ENCODE assay signal across 8 cellular contexts in the genomic region with DNA sequence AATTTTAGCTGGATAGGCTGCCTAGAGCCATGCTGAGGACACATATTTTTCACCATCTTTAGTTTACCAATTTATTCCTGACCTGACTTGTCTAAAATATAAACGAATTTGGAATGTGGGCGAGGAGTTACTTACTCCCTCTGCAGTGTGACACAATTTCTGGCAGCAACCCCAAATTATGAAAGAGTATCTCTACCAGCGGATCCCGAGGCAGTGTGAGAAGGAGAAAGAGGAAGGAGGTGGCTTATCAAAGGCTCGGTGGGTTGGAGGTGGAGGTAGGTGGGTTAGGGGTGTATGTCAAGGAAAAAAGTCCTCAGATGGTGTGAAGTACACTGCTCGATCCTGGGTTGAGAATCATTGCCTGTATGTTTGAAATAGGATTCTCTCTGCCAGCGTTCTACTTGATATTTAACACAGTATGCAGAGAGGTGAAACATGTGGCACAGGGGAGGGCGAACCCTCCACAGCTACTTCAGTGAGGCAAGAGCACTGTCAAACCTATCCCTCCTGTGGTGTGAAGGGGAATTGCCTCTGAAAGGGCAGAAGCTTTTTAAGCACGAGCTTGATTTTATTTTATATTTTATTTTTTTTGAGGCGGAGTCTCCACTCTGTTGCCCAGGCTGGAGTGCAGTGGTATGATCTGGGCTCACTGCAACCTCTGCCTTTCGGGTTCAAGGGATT.
A peak's percentile ranks its signal among the peaks of the same experiment; 100 is the strongest.
DNase-seq lines count a peak whose midpoint lies in the region; ATAC-seq and TF ChIP-seq lines count a peak whose summit lies in the region.

No MANE protein-coding gene starts in this region.

- H3K27me3 Mint-ChIP-seq in activated T-helper 17 cell treated with anti-CD3 and anti-CD28 coated beads, Interleukin-2, amount 50 U/mL, for 72 hours: peaks cover 7% of the 10 kb centered on the region

- no peak overlapping the region for H3K4me2 ChIP-seq in mesendoderm (ENCODE audit: low read length)

- H3K27ac ChIP-seq in caudate nucleus (ENCODE audit: low read depth, low read length) (peak overlapping the region; percentile 69), mesendoderm (ENCODE audit: low read depth, low read length) (no peak overlapping the region)

- H3K27me3 ChIP-seq in mesendoderm (ENCODE audit: insufficient read depth, low read length, poor library complexity): no peaks in the 10 kb centered on the region

- no peak overlapping the region for H3K23ac ChIP-seq in mesendoderm (ENCODE audit: low read length)

- no peaks in the 10 kb centered on the region for H3K9me3 Mint-ChIP-seq in activated T-helper 17 cell treated with anti-CD3 and anti-CD28 coated beads, Interleukin-2, amount 50 U/mL, for 72 hours

- H3K36me3 ChIP-seq in mesendoderm (ENCODE audit: control insufficient read depth, insufficient read depth, low read length): no peaks in the 10 kb centered on the region

- WGBS in mesendoderm (ENCODE audit: extremely low coverage, insufficient coverage, low lambda C conversion rate): no CpG with 5 or more reads among the region's 11 CpGs

- no peak overlapping the region for H3K9ac ChIP-seq in mesendoderm (ENCODE audit: low read length)

- H3K27ac Mint-ChIP-seq in activated T-helper 17 cell treated with anti-CD3 and anti-CD28 coated beads, Interleukin-2, amount 50 U/mL, for 72 hours: no peak overlapping the region

- no peak overlapping the region for H3K18ac ChIP-seq in mesendoderm (ENCODE audit: low read length)

- no peak overlapping the region for H3K4ac ChIP-seq in mesendoderm (ENCODE audit: low read depth, low read length)

- H3K79me1 ChIP-seq in mesendoderm (ENCODE audit: low read length): no peaks in the 10 kb centered on the region

- peak; percentile 58 for TF ChIP-seq CTCF in AG10803 (conservative IDR thresholded peaks at IDR 0.05; ENCODE audit: low read length)

- H2BK120ac ChIP-seq in mesendoderm (ENCODE audit: low read depth, low read length): no peak overlapping the region

- H3K4me3 ChIP-seq in AG10803 (ENCODE audit: low read length) (no peak overlapping the region), mesendoderm (ENCODE audit: low read length) (no peak overlapping the region)

- no peaks in the 10 kb centered on the region for H3K36me3 Mint-ChIP-seq in activated T-helper 17 cell treated with anti-CD3 and anti-CD28 coated beads, Interleukin-2, amount 50 U/mL, for 72 hours (ENCODE audit: low read depth)

- no peak overlapping the region for H4K5ac ChIP-seq in mesendoderm (ENCODE audit: low read length)

- no peak overlapping the region for H2AK5ac ChIP-seq in mesendoderm (ENCODE audit: low read length)

- H3K4me1 ChIP-seq in mesendoderm (ENCODE audit: control insufficient read depth, low read depth, low read length): no peaks in the 10 kb centered on the region

- no peak overlapping the region for H2BK5ac ChIP-seq in mesendoderm (ENCODE audit: low read length)

- no peak overlapping the region for H3K4me3 Mint-ChIP-seq in activated T-helper 17 cell treated with anti-CD3 and anti-CD28 coated beads, Interleukin-2, amount 50 U/mL, for 72 hours

- no peak overlapping the region for H3K56ac ChIP-seq in mesendoderm (ENCODE audit: low read length)

- H2BK15ac ChIP-seq in mesendoderm (replicated peaks; ENCODE audit: low read depth): peak overlapping the region; percentile 76

- peak; percentile 76 for ATAC-seq in GM18907 (IDR thresholded peaks at IDR 0.05; ENCODE audit: unreplicated experiment)
- peak; percentile 65 for ATAC-seq in HG03432 (IDR thresholded peaks at IDR 0.05; ENCODE audit: unreplicated experiment)
- ATAC-seq in activated T-helper 17 cell treated with anti-CD3 and anti-CD28 coated beads, Interleukin-2, amount 50 U/mL, for 72 hours (replicated peaks): no peak
- ATAC-seq in GM19452 (IDR thresholded peaks at IDR 0.05; ENCODE audit: unreplicated experiment): no peak

- H4K8ac ChIP-seq in mesendoderm (ENCODE audit: low read depth, low read length): no peak overlapping the region

- H3K4me1 Mint-ChIP-seq in activated T-helper 17 cell treated with anti-CD3 and anti-CD28 coated beads, Interleukin-2, amount 50 U/mL, for 72 hours: no peaks in the 10 kb centered on the region

- no peaks in the 10 kb centered on the region for H3K79me2 ChIP-seq in mesendoderm (ENCODE audit: control insufficient read depth, insufficient read depth, low read length)

- DNase-seq in AG10803 (ENCODE audit: low read depth) (peak; percentile 58), SIG-M5 (lab: John Stamatoyannopoulos, UW) (peak; percentile 53), caudate nucleus (lab: John Stamatoyannopoulos, UW) (peak in 34 of 61 donors; percentile 1 to 80 (median 28)), mesendoderm (peak; percentile 84)

Comparison
In these comparisons a context has a peak if more than half of its experiments do, and no peak if none do; other contexts are left out.
1. DNase-seq: peak in every context shown above with its lines; median percentile 84 in mesendoderm; 58 in AG10803; 53 in SIG-M5; 28 in caudate nucleus.
2. ATAC-seq: peak in GM18907 (single experiment) and HG03432 (single experiment); none in activated T-helper 17 cell treated with anti-CD3 and anti-CD28 coated beads, Interleukin-2, amount 50 U/mL, for 72 hours (single experiment) and GM19452 (single experiment).